In genomic region chr12:53667080-53667479, GRCh38 we compare ENCODE assay signal across 23 cellular contexts.
"Had no signal": no experiment of that assay in that cellular context is flagged by ENCODE, and none has a peak within 500 bp of the region (broad histone marks: within the 10 kb centered on the region; RNA-seq: fewer than 3 reads in every experiment).

No MANE protein-coding gene starts in this region.

- H3K27me3 ChIP-seq: foreskin keratinocyte, tibial nerve had no signal

- H3K4me3 Mint-ChIP-seq: activated CD4-positive, alpha-beta T cell treated with anti-CD3 and anti-CD28 coated beads, Interleukin-2, amount 10 ng/mL, durations not matched to agents 7 days and 5 days; naive thymus-derived CD8-positive, alpha-beta T cell; neural crest cell; T-helper 1 cell treated with Interleukin-12 subunit alpha and Interleukin-12 subunit beta and Interleukin-4 antibody, amounts not matched to agents 30 μg/mL and 1 μg/mL, for 36 hours had no signal

- H3K27ac Mint-ChIP-seq: activated CD4-positive, alpha-beta T cell treated with anti-CD3 and anti-CD28 coated beads, Interleukin-2, amount 10 ng/mL, durations not matched to agents 7 days and 5 days; T-helper 1 cell treated with Interleukin-12 subunit alpha and Interleukin-12 subunit beta and Interleukin-4 antibody, amounts not matched to agents 30 μg/mL and 1 μg/mL, for 36 hours had no signal

- H3K27ac ChIP-seq: foreskin keratinocyte, parathyroid adenoma, tibial nerve had no signal

- H3K9me3 ChIP-seq: SK-N-SH, tibial nerve had no signal

- H3K9me3 Mint-ChIP-seq: activated CD4-positive, alpha-beta T cell treated with anti-CD3 and anti-CD28 coated beads, Interleukin-2, amount 10 ng/mL, durations not matched to agents 7 days and 5 days; activated naive CD4-positive, alpha-beta T cell treated with anti-CD3 and anti-CD28 coated beads, Interleukin-2, amount 50 U/mL, for 72 hours; naive thymus-derived CD8-positive, alpha-beta T cell; neural crest cell; T-helper 1 cell treated with Interleukin-12 subunit alpha and Interleukin-12 subunit beta and Interleukin-4 antibody, amounts not matched to agents 30 μg/mL and 1 μg/mL, for 36 hours had no signal

- ATAC-seq: activated naive CD4-positive, alpha-beta T cell treated with anti-CD3 and anti-CD28 coated beads, Interleukin-2, amount 50 U/mL, for 72 hours; foreskin keratinocyte; naive thymus-derived CD8-positive, alpha-beta T cell; right cardiac atrium had no signal

- H3K9ac ChIP-seq: parathyroid adenoma, SK-N-SH had no signal

- DNase-seq: activated CD4-positive, alpha-beta T cell treated with anti-CD3 and anti-CD28 coated beads, Interleukin-2, amount 10 ng/mL, durations not matched to agents 7 days and 5 days; activated CD4-positive, CD25-positive, alpha-beta regulatory T cell treated with anti-CD3 and anti-CD28 coated beads, Interleukin-2, amount 50 U/mL, for 72 hours; activated CD8-positive, alpha-beta memory T cell treated with anti-CD3 and anti-CD28 coated beads for 24 hours; activated gamma-delta T cell treated with Interleukin-2 at 50 U/mL for 16 hours; anterior cingulate cortex; effector CD8-positive, alpha-beta T cell; erythroblast; foreskin keratinocyte; islet precursor cell; left ventricle myocardium superior; naive thymus-derived CD8-positive, alpha-beta T cell; nucleus accumbens; SK-N-SH; stimulated activated CD4-positive, alpha-beta T cell treated with anti-CD3 and anti-CD28 coated beads, Interleukin-2, amount 100 ng/mL, for 48 hours; stimulated activated naive CD4-positive, alpha-beta T cell treated with Interleukin-2 at 50 U/mL for 16 hours; SW 1271; T-helper 9 cell had no signal

- H3K4me3 ChIP-seq: tibial nerve had no signal

- H3K4me1 ChIP-seq: parathyroid adenoma had no signal

- H3K27me3 Mint-ChIP-seq: activated CD4-positive, alpha-beta T cell treated with anti-CD3 and anti-CD28 coated beads, Interleukin-2, amount 10 ng/mL, durations not matched to agents 7 days and 5 days; naive thymus-derived CD8-positive, alpha-beta T cell had no signal
